19 cellular contexts compared by ENCODE assay signal in the genomic region with DNA sequence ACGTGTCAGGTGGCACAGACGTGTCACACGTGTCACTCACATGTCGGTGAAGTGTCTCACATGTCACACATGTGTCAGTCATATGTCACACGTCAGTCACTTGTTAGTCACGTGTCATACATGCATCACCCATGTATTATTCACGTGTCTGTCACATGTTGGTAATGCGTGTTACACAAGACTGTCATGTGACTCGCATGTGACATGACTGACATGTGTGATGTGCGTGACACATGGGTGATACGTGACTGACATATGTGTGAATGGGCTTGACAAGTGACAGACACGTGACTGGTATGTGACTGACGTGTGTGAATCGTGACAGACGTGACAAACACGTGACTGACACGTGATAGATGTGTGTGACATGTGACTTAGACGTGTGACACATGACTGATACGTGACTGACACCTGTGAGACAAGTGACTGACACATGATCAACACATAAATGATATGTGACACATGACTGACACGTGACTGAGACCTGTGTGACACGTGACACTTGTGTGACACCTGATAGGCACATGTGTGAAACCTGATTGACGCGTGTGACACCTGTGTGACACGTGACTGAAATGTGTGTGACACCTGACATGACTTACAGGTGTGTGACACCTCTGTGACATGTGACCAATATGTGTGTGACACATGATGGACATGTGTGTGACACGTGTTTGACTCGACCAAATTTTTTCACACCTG. TPM values are rescaled to one million over a fixed set of nuclear protein-coding genes. Genes with fewer than 3 reads are reported as not detected.
DNase-seq lines count a peak whose midpoint lies in the region; ATAC-seq and TF ChIP-seq lines count a peak whose summit lies in the region.
"Had no signal": no experiment of that assay in that cellular context is flagged by ENCODE, and none has a peak within 500 bp of the region (broad histone marks: within the 10 kb centered on the region; RNA-seq: fewer than 3 reads in every experiment).

No MANE protein-coding gene starts in this region.

- H3K9me3 Mint-ChIP-seq in H9, result peaks cover 57 to 78% of the 10 kb centered on the region in 2 experiments
- H3K9me3 Mint-ChIP-seq in naive B cell, result peaks cover 9 to 46% (median 28%) of the 10 kb centered on the region in 7 donors

- no peak overlapping the region for H4K5ac ChIP-seq in H9 (ENCODE audit: insufficient read length, low read depth, low read length)

- no peaks in the 10 kb centered on the region for H3K23me2 ChIP-seq in H9 (ENCODE audit: insufficient read length, low read depth, low read length, poor library complexity, severe bottlenecking)

- peaks cover 17% of the 10 kb centered on the region for H3K9me3 ChIP-seq in H9 (ENCODE audit: control insufficient read depth, low read depth, low read length)
- H3K9me3 ChIP-seq: BE2C, SJSA1 had no signal

- H3K4me3 Mint-ChIP-seq in H9 (no peak overlapping the region), naive B cell (no peak overlapping the region)
- H3K4me3 Mint-ChIP-seq: CD4-positive, CD25-positive, alpha-beta regulatory T cell had no signal

- H3K4ac ChIP-seq in H9 (ENCODE audit: low read depth, low read length), result no peak overlapping the region

- no peak overlapping the region for H2BK20ac ChIP-seq in H9 (ENCODE audit: low read depth, low read length, poor library complexity, severe bottlenecking)

- ATAC-seq in naive B cell (ENCODE audit: low read depth in 2 of 2) (no peak), GM21737 (IDR thresholded peaks at IDR 0.05; ENCODE audit: unreplicated experiment) (no peak), GM18870 (IDR thresholded peaks at IDR 0.05; ENCODE audit: unreplicated experiment) (no peak)
- ATAC-seq: GM12878, Right ventricle myocardium inferior had no signal

- no peak overlapping the region for H2BK12ac ChIP-seq in H9 (ENCODE audit: insufficient read length, low read depth, low read length)

- H3K27me3 ChIP-seq in H9 (ENCODE audit: insufficient read depth, low read length), result no peaks in the 10 kb centered on the region
- H3K27me3 ChIP-seq: BE2C, SJSA1 had no signal

- H4K8ac ChIP-seq in H9 (replicated peaks; ENCODE audit: insufficient read length, low read depth, low read length), result peak overlapping the region; percentile 32

- H3K36me3 Mint-ChIP-seq in H9 (ENCODE audit: insufficient read depth in 1 of 3, low read depth in 3 of 3), result peaks cover 6 to 28% (median 9%) of the 10 kb centered on the region in 3 experiments; a peak in 6 of 7 replicates
- H3K36me3 Mint-ChIP-seq in naive B cell, result peaks cover 8 to 25% of the 10 kb centered on the region in 2 donors
- H3K36me3 Mint-ChIP-seq: CD4-positive, CD25-positive, alpha-beta regulatory T cell had no signal

- H2AK5ac ChIP-seq in H9 (ENCODE audit: insufficient read length, low read length), result no peak overlapping the region

- no peak overlapping the region for H3T11ph ChIP-seq in H9 (ENCODE audit: low read length)

- H3K79me2 ChIP-seq in H9 (ENCODE audit: insufficient read depth, low read length), result no peaks in the 10 kb centered on the region

- H4K20me1 ChIP-seq in H9 (ENCODE audit: control insufficient read depth, insufficient read depth, insufficient read length), result peaks cover 3% of the 10 kb centered on the region

- no peak overlapping the region for H2AFZ ChIP-seq in H9 (ENCODE audit: low read length)

- H3K56ac ChIP-seq in H9 (ENCODE audit: insufficient read length, low read depth, low read length), result no peak overlapping the region

- no peak overlapping the region for H3K27ac ChIP-seq in H9 (ENCODE audit: insufficient read length, low read depth, low read length)
- H3K27ac ChIP-seq: SJSA1 had no signal

- peak; percentile 20 for DNase-seq in Daoy (ENCODE audit: low read depth)
- no peak for DNase-seq in H9
- DNase-seq in amniotic epithelial cell (ENCODE audit: low read depth), result peak; percentile 34
- no peak for DNase-seq in naive B cell
- no peak for DNase-seq in NCI-H69 (lab: John Stamatoyannopoulos, UW)
- DNase-seq: BE2C; CD4-positive, CD25-positive, alpha-beta regulatory T cell; Kasumi-1; NCI-H1048; NCI-H1417 treated with DMSO at 0.1 percent for 48 hours; NCI-H187; NCI-H446; NCI-H526; OCI-M1 had no signal

- no peak overlapping the region for H3K14ac ChIP-seq in H9 (ENCODE audit: insufficient read depth, low read length)

- WGBS in H9 (ENCODE audit: extremely low coverage, insufficient read length, low lambda C conversion rate), result no CpG with 5 or more reads among the region's 26 CpGs

- H3K4me2 ChIP-seq in H9 (ENCODE audit: insufficient read depth, insufficient read length, low read length), result no peak overlapping the region

- H2BK120ac ChIP-seq in H9 (ENCODE audit: low read depth, low read length, poor library complexity, severe bottlenecking), result no peak overlapping the region

- no peak overlapping the region for H3K18ac ChIP-seq in H9 (ENCODE audit: insufficient read length, low read depth, low read length)

- no peak for TF ChIP-seq CTCF in H9 (conservative IDR thresholded peaks at IDR 0.05)

- no peak overlapping the region for H2BK5ac ChIP-seq in H9 (ENCODE audit: insufficient read length, low read length)

- H2BK15ac ChIP-seq in H9 (ENCODE audit: low read depth, low read length), result no peak overlapping the region

- H3K27me3 Mint-ChIP-seq in H9 (ENCODE audit: low read depth), result peaks cover 2% of the 10 kb centered on the region
- H3K27me3 Mint-ChIP-seq in naive B cell, result peaks cover 0 to 6% (median 5%) of the 10 kb centered on the region in 3 donors
- H3K27me3 Mint-ChIP-seq: CD4-positive, CD25-positive, alpha-beta regulatory T cell had no signal

- H4K91ac ChIP-seq in H9 (ENCODE audit: insufficient read length, low read depth, low read length), result no peak overlapping the region

- H3K27ac Mint-ChIP-seq in H9, result no peak overlapping the region
- peak overlapping the region in 4 of 6 donors; percentile 10 to 62 (median 36) for H3K27ac Mint-ChIP-seq in naive B cell
- H3K27ac Mint-ChIP-seq: CD4-positive, CD25-positive, alpha-beta regulatory T cell had no signal

- H3K9ac ChIP-seq in H9 (ENCODE audit: extremely low read depth, insufficient read length, low read length), result no peak overlapping the region

- H3K79me1 ChIP-seq in H9 (ENCODE audit: insufficient read depth, low read depth, low read length, poor library complexity, severe bottlenecking), result no peaks in the 10 kb centered on the region

- no peaks in the 10 kb centered on the region for H3K4me1 Mint-ChIP-seq in H9
- peaks cover 5 to 9% (median 7%) of the 10 kb centered on the region in 3 donors for H3K4me1 Mint-ChIP-seq in naive B cell

- no peak overlapping the region for H3K23ac ChIP-seq in H9 (ENCODE audit: insufficient read length, low read depth, low read length)

- no peaks in the 10 kb centered on the region for H3K4me1 ChIP-seq in H9 (ENCODE audit: insufficient read depth, low read length)
- H3K4me1 ChIP-seq: BE2C, SJSA1 had no signal

RNA-seq across cellular contexts. Expression of a gene that starts 56.1 kb away (rescaled TPM):
- 17.9 and 22.8 TPM in 2 replicates for total RNA-seq in Daoy (2014; rRNA removed; shearing (Covaris generic))
- 29.8 and 32.4 TPM in 2 replicates for total RNA-seq in H9 (2021)
- polyA plus RNA-seq in naive B cell (ENCODE audit: low read depth in 6 of 6), result 10 to 100 TPM; 45.2 to 82.6 (median 74.5) TPM

Comparison
In these comparisons a context has a peak if more than half of its experiments do, and no peak if none do; other contexts are left out.
1. DNase-seq: peak in Daoy (single experiment) and amniotic epithelial cell (single experiment); none in H9 (single experiment), naive B cell (single experiment) and NCI-H69 (single experiment).
2. H3K27ac Mint-ChIP-seq: peak in naive B cell (4 of 6); none in H9 (0 of 3).